ENCODE assay signal across 8 cellular contexts in genomic region chr10:112202561-112203241, GRCh38. TPM values are rescaled to one million over a fixed set of nuclear protein-coding genes. Genes with fewer than 3 reads are reported as not detected.
DNase-seq lines count a peak whose midpoint lies in the region; ATAC-seq and TF ChIP-seq lines count a peak whose summit lies in the region.

No MANE protein-coding gene starts in this region.

- TF ChIP-seq CTCF in ascending aorta (IDR thresholded peaks at IDR 0.05) (no peak), tibial artery (IDR thresholded peaks at IDR 0.05) (no peak)

- H3K4me1 ChIP-seq in ascending aorta (peaks cover 0 to 2% of the 10 kb centered on the region in 2 donors), tibial artery (peaks cover 0 to 7% (median 1%) of the 10 kb centered on the region in 4 donors)

- H3K9me3 ChIP-seq in ascending aorta (no peaks in the 10 kb centered on the region), tibial artery (no peaks in the 10 kb centered on the region)

- DNase-seq in LHCN-M2 (ENCODE audit: low read depth) (peak; percentile 32), non-pigmented ciliary epithelial cell (ENCODE audit: low read depth) (peak; percentile 47), ascending aorta (ENCODE audit: low spot score in 2 of 2) (no peak), NCI-H128 (lab: John Stamatoyannopoulos, UW; ENCODE audit: unreplicated experiment) (no peak), tibial artery (no peak), COR-L47 (lab: John Stamatoyannopoulos, UW) (no peak)

- H3K27ac ChIP-seq in ascending aorta (no peak overlapping the region), tibial artery (no peak overlapping the region)

- intact Hi-C loops in ascending aorta (cut with DNase I): no loop called here
- intact Hi-C loops in tibial artery (cut with DNase I; ENCODE audit: low total_unique reads): no loop called here

- H3K4me3 ChIP-seq in ascending aorta (no peak overlapping the region), tibial artery (no peak overlapping the region)

- H3K36me3 ChIP-seq in ascending aorta (no peaks in the 10 kb centered on the region), tibial artery (no peaks in the 10 kb centered on the region)

- H3K27me3 ChIP-seq in ascending aorta (no peaks in the 10 kb centered on the region), tibial artery (no peaks in the 10 kb centered on the region)

- peak; percentile 83 for ATAC-seq in GM18868 (IDR thresholded peaks at IDR 0.05; ENCODE audit: unreplicated experiment)
- ATAC-seq in HG02571 (IDR thresholded peaks at IDR 0.05; ENCODE audit: unreplicated experiment): peak; percentile 85

RNA-seq across cellular contexts. Expression of gene GPAM, which starts 19.1 kb away (rescaled TPM):
- total RNA-seq in LHCN-M2 (2014; rRNA removed) (10.6 and 11.5 TPM in 2 replicates), ascending aorta (3.2 TPM)
- polyA plus RNA-seq in LHCN-M2 (2012): 2.0 TPM

Comparison
In these comparisons a context has a peak if more than half of its experiments do, and no peak if none do; other contexts are left out.
1. DNase-seq: peak in LHCN-M2 (single experiment) and non-pigmented ciliary epithelial cell (single experiment); none in ascending aorta (0 of 2), NCI-H128 (single experiment), tibial artery (0 of 2) and COR-L47 (single experiment).